Comparison of ENCODE assay signal across 11 cellular contexts in genomic region chr3:129486057-129487035, GRCh38. TPM values are rescaled to one million over a fixed set of nuclear protein-coding genes. Genes with fewer than 3 reads are reported as not detected.
A peak's percentile ranks its signal among the peaks of the same experiment; 100 is the strongest.
DNase-seq lines count a peak whose midpoint lies in the region; ATAC-seq and TF ChIP-seq lines count a peak whose summit lies in the region.
"Had no signal": no experiment of that assay in that cellular context is flagged by ENCODE, and none has a peak within 500 bp of the region (broad histone marks: within the 10 kb centered on the region; RNA-seq: fewer than 3 reads in every experiment).

No MANE protein-coding gene starts in this region.

- no peak for ATAC-seq in upper lobe of left lung (ENCODE audit: low FRiP score in 2 of 2)
- no peak for ATAC-seq in GM21825 (IDR thresholded peaks at IDR 0.05; ENCODE audit: unreplicated experiment)
- ATAC-seq in GM18502 (IDR thresholded peaks at IDR 0.05; ENCODE audit: poor library complexity, unreplicated experiment), result no peak
- ATAC-seq in GM21447 (IDR thresholded peaks at IDR 0.05; ENCODE audit: unreplicated experiment), result no peak
- ATAC-seq: A549 had no signal

- no peaks in the 10 kb centered on the region for H3K9me3 ChIP-seq in upper lobe of left lung
- H3K9me3 ChIP-seq: A549 had no signal

- TF ChIP-seq EP300 in upper lobe of left lung (IDR thresholded peaks at IDR 0.05), result no peak

- peaks cover 28 to 48% (median 41%) of the 10 kb centered on the region in 4 donors for H3K4me1 ChIP-seq in upper lobe of left lung

- peak overlapping the region; percentile 35 for H3K4me3 Mint-ChIP-seq in MCF 10A (ENCODE audit: unreplicated experiment)
- H3K4me3 Mint-ChIP-seq: activated naive CD8-positive, alpha-beta T cell treated with anti-CD3 and anti-CD28 coated beads, Interleukin-2, amount 10 ng/mL, durations not matched to agents 7 days and 5 days; T-helper 1 cell treated with Interleukin-12 subunit alpha and Interleukin-12 subunit beta and Interleukin-4 antibody, amounts not matched to agents 30 μg/mL and 1 μg/mL, for 36 hours had no signal

- H3K36me3 ChIP-seq in upper lobe of left lung, result peaks cover 0 to 38% (median 10%) of the 10 kb centered on the region in 4 donors

- peaks cover 52% of the 10 kb centered on the region for H3K4me1 Mint-ChIP-seq in MCF 10A (ENCODE audit: insufficient read depth, unreplicated experiment)

- 61 to 64% methylated on average over 6 of the region's 6 CpGs for WGBS in upper lobe of left lung, 2 donors

- CTCF ChIA-PET in MCF 10A (lab: Yijun Ruan, JAX), result interaction anchor here (0.6 to 2.1 kb wide), 17 partner anchors 10 to 865 kb away, joined by 3 to 20 read pairs (median 4); no protein-coding TSS in a partner anchor

- H3K27ac Mint-ChIP-seq in MCF 10A (ENCODE audit: low read depth, unreplicated experiment), result peak overlapping the region; percentile 79
- H3K27ac Mint-ChIP-seq: activated naive CD8-positive, alpha-beta T cell treated with anti-CD3 and anti-CD28 coated beads, Interleukin-2, amount 10 ng/mL, durations not matched to agents 7 days and 5 days; T-helper 1 cell treated with Interleukin-12 subunit alpha and Interleukin-12 subunit beta and Interleukin-4 antibody, amounts not matched to agents 30 μg/mL and 1 μg/mL, for 36 hours had no signal

- no TSS peak for BruUV-seq in MCF 10A (replicated peaks; lab: Mats Ljungman, UMichigan)

- no peak overlapping the region for H3K4me3 ChIP-seq in upper lobe of left lung
- H3K4me3 ChIP-seq: A549 had no signal

- intact Hi-C loops in MCF 10A (cut with micrococcal nuclease), result loop anchor here (1.0 to 5.0 kb wide), 3 partner anchors 46 to 104 kb away; partner anchors contain the start of gene IFT122

- POLR2A ChIA-PET in MCF 10A (lab: Yijun Ruan, JAX), result interaction anchor here (0.5 to 3.4 kb wide), 12 partner anchors 8 to 996 kb away, joined by 3 to 75 read pairs (median 4); partner anchors contain the start of genes IFT122 and MBD4

- H3K27me3 Mint-ChIP-seq in MCF 10A (ENCODE audit: insufficient read depth, unreplicated experiment), result no peaks in the 10 kb centered on the region
- H3K27me3 Mint-ChIP-seq: activated naive CD8-positive, alpha-beta T cell treated with anti-CD3 and anti-CD28 coated beads, Interleukin-2, amount 10 ng/mL, durations not matched to agents 7 days and 5 days had no signal

- TF ChIP-seq CTCF in MCF 10A (IDR thresholded peaks at IDR 0.05; ENCODE audit: unreplicated experiment) (no peak), upper lobe of left lung (IDR thresholded peaks at IDR 0.05) (no peak)

- H3K36me3 Mint-ChIP-seq in MCF 10A (ENCODE audit: insufficient read depth, unreplicated experiment), result peaks cover 24% of the 10 kb centered on the region

- no peaks in the 10 kb centered on the region for H3K9me3 Mint-ChIP-seq in MCF 10A (ENCODE audit: unreplicated experiment)
- H3K9me3 Mint-ChIP-seq: activated naive CD8-positive, alpha-beta T cell treated with anti-CD3 and anti-CD28 coated beads, Interleukin-2, amount 10 ng/mL, durations not matched to agents 7 days and 5 days; T-helper 1 cell treated with Interleukin-12 subunit alpha and Interleukin-12 subunit beta and Interleukin-4 antibody, amounts not matched to agents 30 μg/mL and 1 μg/mL, for 36 hours had no signal

- TF ChIP-seq POLR2A in upper lobe of left lung (IDR thresholded peaks at IDR 0.05), result no peak

- peak; percentile 42 for DNase-seq in NK-92 treated with Interleukin-12 subunit alpha and Interleukin-12 subunit beta, amount 100 ng/mL, for 24 hours (lab: John Stamatoyannopoulos, UW)
- DNase-seq in NK-92 (lab: John Stamatoyannopoulos, UW; ENCODE audit: unreplicated experiment) (no peak), MCF 10A (ENCODE audit: unreplicated experiment) (peak; percentile 90), upper lobe of left lung (no peak)
- DNase-seq: activated naive CD8-positive, alpha-beta T cell treated with anti-CD3 and anti-CD28 coated beads, Interleukin-2, amount 10 ng/mL, durations not matched to agents 7 days and 5 days had no signal

- H3K27ac ChIP-seq in layer of hippocampus (ENCODE audit: low read depth, low read length) (peak overlapping the region; percentile 67), upper lobe of left lung (peak overlapping the region; percentile 73 to 81 (median 76))

- H3K27me3 ChIP-seq in layer of hippocampus (ENCODE audit: control insufficient read depth, insufficient read depth, low read length) (no peaks in the 10 kb centered on the region), upper lobe of left lung (no peaks in the 10 kb centered on the region)

RNA-seq across cellular contexts. Expression of gene RHO, which starts 42.1 kb away (rescaled TPM):
- not detected in 2 replicates for total RNA-seq in MCF 10A (2022)
- total RNA-seq in upper lobe of left lung, result not detected
- total RNA-seq: activated naive CD8-positive, alpha-beta T cell treated with anti-CD3 and anti-CD28 coated beads, Interleukin-2, amount 10 ng/mL, durations not matched to agents 7 days and 5 days had no signal

RNA-seq across cellular contexts. Expression of gene IFT122, which starts 46.3 kb away (rescaled TPM):
- total RNA-seq in MCF 10A (2022), result 18.7 and 21.0 TPM in 2 replicates
- total RNA-seq in upper lobe of left lung, result 100 to 1,000 TPM in 1 of 6 donors, 10 to 100 TPM in 5; 23.7 to 126 (median 29.1) TPM

RNA-seq across cellular contexts. Expression of gene MBD4, which starts 46.6 kb away (rescaled TPM):
- total RNA-seq in MCF 10A (2022) (30.6 and 35.8 TPM in 2 replicates), upper lobe of left lung (10 to 100 TPM; 22.3 to 43.2 (median 34.6) TPM)

RNA-seq across cellular contexts. Expression of gene H1-8, which starts 56.6 kb away (rescaled TPM):
- not detected in 2 replicates for total RNA-seq in MCF 10A (2022)
- total RNA-seq in upper lobe of left lung, result not detected
- total RNA-seq: activated naive CD8-positive, alpha-beta T cell treated with anti-CD3 and anti-CD28 coated beads, Interleukin-2, amount 10 ng/mL, durations not matched to agents 7 days and 5 days had no signal

RNA-seq across cellular contexts. Expression of gene EFCAB12, which starts 57.9 kb away (rescaled TPM):
- 0.22 TPM in 1 of 2 replicates, not detected in the other for total RNA-seq in MCF 10A (2022)
- total RNA-seq in upper lobe of left lung, result 10 to 100 TPM in 1 of 6 donors, 1 to 10 TPM in 4, under 1 TPM in 1; 0.72 to 10.5 (median 5.1) TPM

Comparison
In these comparisons a context has a peak if more than half of its experiments do, and no peak if none do; other contexts are left out.
1. DNase-seq: peak in NK-92 treated with Interleukin-12 subunit alpha and Interleukin-12 subunit beta, amount 100 ng/mL, for 24 hours (single experiment) and MCF 10A (single experiment); none in NK-92 (single experiment) and upper lobe of left lung (0 of 2).